11 cellular contexts compared by ENCODE assay signal in the genomic region with DNA sequence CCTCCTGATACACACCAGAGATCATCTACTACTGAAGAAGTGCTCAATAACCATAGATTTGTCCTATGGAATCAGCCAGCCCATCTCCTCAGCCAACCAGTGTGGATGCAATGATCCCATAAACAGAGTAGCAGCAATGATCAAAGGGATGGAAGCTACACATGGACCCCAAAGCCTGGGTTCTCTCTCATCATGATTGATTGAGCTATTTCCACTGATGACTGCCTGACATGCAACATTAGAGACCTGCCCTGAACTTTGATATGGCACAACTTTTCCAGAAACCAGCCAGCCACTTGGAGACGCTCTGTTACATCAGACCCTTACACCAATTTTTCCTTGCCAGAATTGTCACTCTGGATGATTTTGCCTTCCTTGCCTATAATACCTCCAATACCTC.
"Had no signal": no experiment of that assay in that cellular context is flagged by ENCODE, and none has a peak within 500 bp of the region (broad histone marks: within the 10 kb centered on the region; RNA-seq: fewer than 3 reads in every experiment).

No MANE protein-coding gene starts in this region.

- H3K27ac ChIP-seq: GM23248 had no signal

- H3K27ac Mint-ChIP-seq: GM23338, H9, HFFc6 had no signal

- ATAC-seq: GM23338, HCT116 had no signal

- H3K9me3 Mint-ChIP-seq: GM23338, H9 had no signal

- H3K4me3 ChIP-seq: GM23248, GM23338, HAP-1 had no signal

- H3K4me3 Mint-ChIP-seq: GM23338, H9, HFFc6 had no signal

- FAIRE-seq: H1, H54 had no signal

- DNase-seq: GM23248, GOT3, H7, H9, HCEC 1CT, HFFc6 had no signal

- H3K9ac ChIP-seq: GM23248 had no signal

- H3K36me3 ChIP-seq: HAP-1 had no signal

- H3K4me1 ChIP-seq: HAP-1 had no signal

- H3K9me3 ChIP-seq: HAP-1 had no signal

- H3K4me1 Mint-ChIP-seq: GM23338, H9 had no signal
